In the genomic region with DNA sequence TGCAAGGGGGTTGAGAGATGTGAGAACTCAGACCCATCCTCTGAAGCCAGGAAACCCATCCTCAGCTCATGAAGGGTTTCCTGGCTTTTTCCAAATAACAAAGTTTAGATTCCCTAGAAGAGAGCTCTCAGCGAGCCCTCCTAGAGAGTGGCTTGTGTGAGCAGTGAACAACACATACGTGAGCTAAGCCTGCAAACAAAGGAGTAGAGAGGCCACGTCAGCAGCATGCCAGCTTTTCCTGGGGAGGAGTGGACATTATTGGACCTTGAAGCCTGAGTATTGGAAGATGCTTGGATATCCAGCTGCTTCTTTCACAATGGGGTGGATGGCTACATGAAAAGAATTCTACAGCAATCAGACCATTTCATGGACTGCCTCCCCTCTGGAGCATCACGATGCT, we compare ENCODE assay signal across 32 cellular contexts. TPM values are rescaled to one million over a fixed set of nuclear protein-coding genes. Genes with fewer than 3 reads are reported as not detected.
A peak's percentile ranks its signal among the peaks of the same experiment; 100 is the strongest.
DNase-seq lines count a peak whose midpoint lies in the region; ATAC-seq and TF ChIP-seq lines count a peak whose summit lies in the region.
"Had no signal": no experiment of that assay in that cellular context is flagged by ENCODE, and none has a peak within 500 bp of the region (broad histone marks: within the 10 kb centered on the region; RNA-seq: fewer than 3 reads in every experiment).

No MANE protein-coding gene starts in this region.

- H3K36me3 ChIP-seq in GM23338 (ENCODE audit: insufficient read depth), result peaks cover 4% of the 10 kb centered on the region; the same call in 1 of the 2 replicates
- H3K36me3 ChIP-seq in HUES64 (ENCODE audit: insufficient read depth, low read length), result 0 out of 2 replicates have a peak, but pooled peaks cover 4% of the 10 kb centered on the region
- H3K36me3 ChIP-seq: BLaER1, left lung, right atrium auricular region, SJSA1, WERI-Rb-1 had no signal

- ATAC-seq in GM23338 (peak; percentile 25; the same call in 2 of the 3 replicates), HG02981 (IDR thresholded peaks at IDR 0.05; ENCODE audit: unreplicated experiment) (no peak)
- ATAC-seq: effector memory CD8-positive, alpha-beta T cell; left lung; stimulated activated naive CD8-positive, alpha-beta T cell treated with anti-CD3 and anti-CD28 coated beads, Interleukin-15, Interleukin-2, amounts not matched to agents 100 U/mL and 50 U/mL, for 24 hours had no signal

- peaks cover 16% of the 10 kb centered on the region for H3K9me3 ChIP-seq in HUES64 (ENCODE audit: insufficient read depth, low read depth, low read length)
- H3K9me3 ChIP-seq: SJSA1, testis had no signal

- H3K4me1 Mint-ChIP-seq in GM23338, result peaks cover 6% of the 10 kb centered on the region

- intact Hi-C loops in posterior vena cava (cut with DNase I), result no loop called here

- no peaks in the 10 kb centered on the region for H3K27me3 Mint-ChIP-seq in GM23338 (ENCODE audit: insufficient read depth, low read depth, poor library complexity)

- no peak overlapping the region for H3K9ac ChIP-seq in HUES64 (ENCODE audit: low read depth, low read length)
- H3K9ac ChIP-seq: BLaER1, parathyroid adenoma had no signal

- no peak for DNase-seq in GM23338 (ENCODE audit: low spot score)
- peak; percentile 69 for DNase-seq in NCI-H2227 (lab: John Stamatoyannopoulos, UW; ENCODE audit: unreplicated experiment)
- DNase-seq in astrocyte of the hippocampus (ENCODE audit: low read depth, low spot score), result peak; percentile 48
- DNase-seq in posterior vena cava (ENCODE audit: low spot score), result no peak
- no peak for DNase-seq in activated CD4-positive, CD25-positive, alpha-beta regulatory T cell treated with anti-CD3 and anti-CD28 coated beads, Interleukin-2, amount 50 U/mL, for 72 hours
- no peak for DNase-seq in HPDE6-E6E7 (ENCODE audit: extremely low spot score)
- DNase-seq: activated CD4-positive, alpha-beta T cell treated with anti-CD3 and anti-CD28 coated beads, Interleukin-2, amount 10 ng/mL, durations not matched to agents 24 days and 14 days; activated effector memory CD4-positive, alpha-beta T cell treated with Interleukin-2 at 50 U/mL for 16 hours; activated naive CD8-positive, alpha-beta T cell treated with anti-CD3 and anti-CD28 coated beads for 36 hours; anterior cingulate cortex; DMS79 treated with DMSO at 0.1 percent for 48 hours; effector memory CD8-positive, alpha-beta T cell; GDM1; islet precursor cell; KBM-7; left lung; NCI-H1105; stimulated activated naive CD8-positive, alpha-beta T cell treated with anti-CD3 and anti-CD28 coated beads, Interleukin-15, Interleukin-2, amounts not matched to agents 100 U/mL and 50 U/mL, for 24 hours; T-helper 9 cell; testis; WERI-Rb-1 had no signal

- 91% methylated on average over 4 of the region's 4 CpGs for WGBS in HUES64

- H3K4me2 ChIP-seq in GM23338, result no peak overlapping the region
- H3K4me2 ChIP-seq: BLaER1, smooth muscle cell had no signal

- H3K4me3 ChIP-seq in GM23338 (no peak overlapping the region), HUES64 (ENCODE audit: low read length) (no peak overlapping the region)
- H3K4me3 ChIP-seq: BLaER1, coronary artery, left lung, right atrium auricular region, SJSA1, smooth muscle cell, testis had no signal

- no peak for TF ChIP-seq CTCF in GM23338 (conservative IDR thresholded peaks at IDR 0.05; ENCODE audit: low read depth in 2 of 2)

- peaks cover 6% of the 10 kb centered on the region for H3K9me2 ChIP-seq in GM23338 (ENCODE audit: insufficient read depth)

- H3F3A ChIP-seq in GM23338 (replicated peaks; ENCODE audit: low read depth), result no peaks in the 10 kb centered on the region

- H4K20me1 ChIP-seq in GM23338 (replicated peaks; ENCODE audit: insufficient read depth), result no peaks in the 10 kb centered on the region; the same call in none of the 2 replicates
- H4K20me1 ChIP-seq: BLaER1 had no signal

- peaks cover 21% of the 10 kb centered on the region for H3K36me3 Mint-ChIP-seq in GM23338 (ENCODE audit: low read depth)
- H3K36me3 Mint-ChIP-seq: activated naive CD8-positive, alpha-beta T cell treated with anti-CD3 and anti-CD28 coated beads for 36 hours had no signal

- H3K4me3 Mint-ChIP-seq in GM23338, result no peak overlapping the region
- H3K4me3 Mint-ChIP-seq: activated CD4-positive, alpha-beta T cell treated with anti-CD3 and anti-CD28 coated beads, Interleukin-2, amount 10 ng/mL, durations not matched to agents 24 days and 14 days; activated naive CD8-positive, alpha-beta T cell treated with anti-CD3 and anti-CD28 coated beads for 36 hours; effector memory CD8-positive, alpha-beta T cell; memory B cell; nephron had no signal

- H3K27ac ChIP-seq in GM23338 (ENCODE audit: low read depth), result no peak overlapping the region
- H3K27ac ChIP-seq in HUES64 (ENCODE audit: low read depth, low read length), result 0 out of 2 replicates have a peak overlapping the region, but pooled peaks have one; percentile 4
- H3K27ac ChIP-seq: BLaER1, coronary artery, left lung, parathyroid adenoma, right atrium auricular region, RWPE1, SJSA1, testis, WERI-Rb-1 had no signal

- H2AFZ ChIP-seq in GM23338, result no peak overlapping the region
- H2AFZ ChIP-seq: parathyroid adenoma had no signal

- H3K4me1 ChIP-seq in GM23338 (ENCODE audit: insufficient read depth) (no peaks in the 10 kb centered on the region), HUES64 (ENCODE audit: insufficient read depth, low read length) (no peaks in the 10 kb centered on the region; the same call in 1 of the 2 replicates)
- H3K4me1 ChIP-seq: left lung, right atrium auricular region, SJSA1, testis had no signal

- peaks cover 18% of the 10 kb centered on the region for H3K9me3 Mint-ChIP-seq in GM23338

- peaks cover 56% of the 10 kb centered on the region for H3K79me2 ChIP-seq in GM23338 (replicated peaks; ENCODE audit: insufficient read depth)

- no peak overlapping the region for H3K27ac Mint-ChIP-seq in GM23338
- H3K27ac Mint-ChIP-seq: activated CD4-positive, alpha-beta T cell treated with anti-CD3 and anti-CD28 coated beads, Interleukin-2, amount 10 ng/mL, durations not matched to agents 24 days and 14 days; activated naive CD8-positive, alpha-beta T cell treated with anti-CD3 and anti-CD28 coated beads for 36 hours; effector memory CD8-positive, alpha-beta T cell; memory B cell; nephron had no signal

- no peaks in the 10 kb centered on the region for H3K27me3 ChIP-seq in GM23338 (ENCODE audit: insufficient read depth)
- no peaks in the 10 kb centered on the region for H3K27me3 ChIP-seq in HUES64 (ENCODE audit: insufficient read depth, low read length)
- H3K27me3 ChIP-seq: BLaER1, left lung, right atrium auricular region, testis had no signal

TF ChIP-seq in GM23338, 12 proteins besides CTCF, POLR2A, EP300 and RAD21 (continues in another document):
- no peak for TF ChIP-seq CREB1 (CRISPR knock-in tag; IDR thresholded peaks at IDR 0.05; ENCODE audit: low read depth)

RNA-seq across cellular contexts. Expression of a gene that starts 21.1 kb away (rescaled TPM):
- 46.5 and 49.1 TPM in 2 replicates for total RNA-seq in GM23338 (2014; rRNA removed; shearing (Covaris generic))
- polyA plus RNA-seq in GM23338 (2016; fragmentation: Nextera tagmentation; extraction: Ambion mirVana), result 37.8 and 45.0 TPM in 2 replicates
- polyA plus RNA-seq in HUES64 (2013, experiment 1 of 2), result 27.6 TPM
- polyA plus RNA-seq in HUES64 (2013, experiment 2 of 2), result 27.9 TPM
- 1 to 10 TPM in 1 of 2 donors, under 1 TPM in 1; 0.95 to 1.3 TPM for total RNA-seq in posterior vena cava

Comparison
In these comparisons a context has a peak if more than half of its experiments do, and no peak if none do; other contexts are left out.
1. DNase-seq: peak in NCI-H2227 (single experiment) and astrocyte of the hippocampus (single experiment); none in GM23338 (single experiment), posterior vena cava (single experiment), activated CD4-positive, CD25-positive, alpha-beta regulatory T cell treated with anti-CD3 and anti-CD28 coated beads, Interleukin-2, amount 50 U/mL, for 72 hours (single experiment) and HPDE6-E6E7 (single experiment).
2. RNA of a gene that starts 21.1 kb away (total RNA-seq): 46.5 to 49.1 TPM in GM23338; 0.95 to 1.3 TPM in posterior vena cava; every median in the first group is over 10 times any median in the second.